Comparison of ENCODE assay signal across 8 cellular contexts in genomic region chr7:100428967-100429636, GRCh38. TPM values are rescaled to one million over a fixed set of nuclear protein-coding genes. Genes with fewer than 3 reads are reported as not detected.
A peak's percentile ranks its signal among the peaks of the same experiment; 100 is the strongest.
DNase-seq lines count a peak whose midpoint lies in the region; ATAC-seq and TF ChIP-seq lines count a peak whose summit lies in the region.

No MANE protein-coding gene starts in this region.

- H3K36me3 ChIP-seq in gastroesophageal sphincter (peaks cover 0 to 34% of the 10 kb centered on the region in 2 donors), neuronal stem cell (replicated peaks in 1 of 2; ENCODE audit: control insufficient read depth in 2 of 2, insufficient read depth in 2 of 2, low read length in 2 of 2) (peaks cover 24 to 37% of the 10 kb centered on the region in 2 donors), subcutaneous abdominal adipose tissue (ENCODE audit: control insufficient read depth in 5 of 5, insufficient read depth in 5 of 5, low read length in 5 of 5) (peaks cover 0 to 23% (median 19%) of the 10 kb centered on the region in 5 donors)

- no peak overlapping the region for H3K4ac ChIP-seq in neuronal stem cell (ENCODE audit: low read length)

- peaks cover 0 to 48% (median 23%) of the 10 kb centered on the region in 3 donors for H3K4me1 ChIP-seq in gastroesophageal sphincter
- H3K4me1 ChIP-seq in neuronal stem cell (ENCODE audit: control insufficient read depth in 2 of 2, insufficient read depth in 1 of 2, low read depth in 1 of 2, low read length in 2 of 2) = peaks cover 21% of the 10 kb centered on the region in 2 donors
- H3K4me1 ChIP-seq in subcutaneous abdominal adipose tissue (ENCODE audit: control insufficient read depth in 5 of 5, insufficient read depth in 5 of 5, low read length in 5 of 5) = peaks cover 5 to 44% (median 42%) of the 10 kb centered on the region in 5 donors

- TF ChIP-seq CTCF in HFF-Myc (IDR thresholded peaks at IDR 0.05; ENCODE audit: low read depth, low read length, missing control alignments) (no peak), NB4 (IDR thresholded peaks at IDR 0.05; ENCODE audit: low read depth, low read length) (no peak), gastroesophageal sphincter (IDR thresholded peaks at IDR 0.05) (peak in 2 of 4 experiments; percentile 51 to 65)

- H2BK15ac ChIP-seq in neuronal stem cell (ENCODE audit: low read length) = no peak overlapping the region

- no peak for TF ChIP-seq EP300 in gastroesophageal sphincter (IDR thresholded peaks at IDR 0.05)

- no peaks in the 10 kb centered on the region for H3K9me3 ChIP-seq in gastroesophageal sphincter
- H3K9me3 ChIP-seq in neuronal stem cell (replicated peaks in 1 of 2; ENCODE audit: control insufficient read depth in 2 of 2, insufficient read depth in 1 of 2, low read depth in 1 of 2, low read length in 2 of 2) = peaks cover 4% of the 10 kb centered on the region in 2 donors
- H3K9me3 ChIP-seq in subcutaneous abdominal adipose tissue (ENCODE audit: control insufficient read depth in 5 of 5, low read length in 5 of 5) = no peaks in the 10 kb centered on the region

- peak overlapping the region; percentile 96 for H2BK5ac ChIP-seq in neuronal stem cell (ENCODE audit: low read length)

- TF ChIP-seq POLR2A in NB4 (IDR thresholded peaks at IDR 0.05; ENCODE audit: extremely low read depth, insufficient read length) (peak; percentile 96), gastroesophageal sphincter (IDR thresholded peaks at IDR 0.05) (peak; percentile 91 to 95)

- H3K18ac ChIP-seq in neuronal stem cell (ENCODE audit: low read length) = peak overlapping the region; percentile 98

- peak overlapping the region; percentile 100 for H3K23ac ChIP-seq in neuronal stem cell (ENCODE audit: low read depth, low read length, poor library complexity)

- peak overlapping the region; percentile 95 for H3K4me2 ChIP-seq in neuronal stem cell (ENCODE audit: insufficient read depth, low read length, poor library complexity, severe bottlenecking)

- DNase-seq in GDM1 (lab: John Stamatoyannopoulos, UW) = peak; percentile 100
- DNase-seq in HFF-Myc (ENCODE audit: extremely low read depth, low read depth) = peak; percentile 98
- peak; percentile 100 for DNase-seq in NB4 (ENCODE audit: low read depth)
- peak; percentile 99 for DNase-seq in SK-N-DZ (ENCODE audit: low spot score)
- DNase-seq in activated naive CD4-positive, alpha-beta T cell treated with anti-CD3 and anti-CD28 coated beads, Interleukin-2, amount 50 U/mL, for 16 hours = peak; percentile 100
- peak; percentile 100 for DNase-seq in neuronal stem cell (ENCODE audit: low spot score)

- H3K4me3 ChIP-seq in HFF-Myc (replicated peaks; ENCODE audit: low read depth, low read length) (peak overlapping the region; percentile 76), NB4 (ENCODE audit: low read depth, low read length) (peak overlapping the region; percentile 94), gastroesophageal sphincter (peak overlapping the region; percentile 91 to 95), neuronal stem cell (ENCODE audit: low read length in 2 of 2) (peak overlapping the region; percentile 68 to 92), subcutaneous abdominal adipose tissue (ENCODE audit: low read depth in 1 of 5, low read length in 5 of 5) (peak overlapping the region; percentile 83 to 90 (median 84))

- peak overlapping the region; percentile 41 for H2AK5ac ChIP-seq in neuronal stem cell (ENCODE audit: low read depth, low read length)

- WGBS in gastroesophageal sphincter (ENCODE audit: low coverage in 1 of 2), 2 donors = 0% methylated on average over 6 to 7 of the region's 40 CpGs
- WGBS in neuronal stem cell (ENCODE audit: extremely low coverage in 2 of 2, insufficient read length in 2 of 2, insufficient replicate concordance in 1 of 2), 2 donors = no CpG with 5 or more reads among the region's 40 CpGs

- H3K14ac ChIP-seq in neuronal stem cell (ENCODE audit: low read length) = peak overlapping the region; percentile 75

- H2BK12ac ChIP-seq in neuronal stem cell (ENCODE audit: low read length) = no peak overlapping the region

- peak overlapping the region; percentile 94 for H2AFZ ChIP-seq in neuronal stem cell (ENCODE audit: low read length)

- peak; percentile 83 for ATAC-seq in gastroesophageal sphincter

- H3K27me3 ChIP-seq in gastroesophageal sphincter (no peaks in the 10 kb centered on the region), neuronal stem cell (ENCODE audit: control insufficient read depth in 3 of 3, insufficient read depth in 3 of 3, low read depth in 1 of 3, low read length in 3 of 3) (peaks cover 0 to 2% (median 0%) of the 10 kb centered on the region in 3 experiments), subcutaneous abdominal adipose tissue (ENCODE audit: control insufficient read depth in 5 of 5, insufficient read depth in 4 of 5, low read length in 5 of 5) (no peaks in the 10 kb centered on the region)

- H3K9ac ChIP-seq in neuronal stem cell (ENCODE audit: low read depth, low read length, poor library complexity) = peak overlapping the region; percentile 93
- H3K9ac ChIP-seq in subcutaneous abdominal adipose tissue (ENCODE audit: low read length in 5 of 5) = peak overlapping the region; percentile 77 to 94 (median 87)

- H3K79me1 ChIP-seq in neuronal stem cell (ENCODE audit: low read depth, low read length) = peaks cover 11% of the 10 kb centered on the region

- H4K91ac ChIP-seq in neuronal stem cell (ENCODE audit: low read depth, low read length, poor library complexity) = no peak overlapping the region

- peak overlapping the region; percentile 94 to 99 (median 98) for H3K27ac ChIP-seq in gastroesophageal sphincter
- peak overlapping the region; percentile 100 for H3K27ac ChIP-seq in neuronal stem cell (replicated peaks; ENCODE audit: low read length)
- peak overlapping the region; percentile 95 for H3K27ac ChIP-seq in subcutaneous abdominal adipose tissue (ENCODE audit: low read depth, low read length)

- peak overlapping the region; percentile 98 for H2BK120ac ChIP-seq in neuronal stem cell (ENCODE audit: low read depth, low read length)

- no peak overlapping the region for H4K8ac ChIP-seq in neuronal stem cell (ENCODE audit: low read depth, low read length)

RNA-seq across cellular contexts. Expression of gene MEPCE, which starts 0.5 kb away (rescaled TPM):
- 21.8 and 28.3 TPM in 2 replicates for polyA plus RNA-seq in SK-N-DZ (2014; cell fraction: cytosol; rRNA removed)
- 20.0 and 21.4 TPM in 2 replicates for polyA plus RNA-seq in SK-N-DZ (2014; cell fraction: nucleus; rRNA removed)
- total RNA-seq in gastroesophageal sphincter = 10 to 100 TPM; 27.9 to 34.2 (median 30.8) TPM
- polyA plus RNA-seq in neuronal stem cell (2013, experiment 1 of 2) = 17.9 TPM
- polyA plus RNA-seq in neuronal stem cell (2013, experiment 2 of 2) = 17.2 TPM

RNA-seq across cellular contexts. Expression of gene ZCWPW1, which starts 0.6 kb away (rescaled TPM):
- 0.52 and 3.6 TPM in 2 replicates for polyA plus RNA-seq in SK-N-DZ (2014; cell fraction: cytosol; rRNA removed)
- polyA plus RNA-seq in SK-N-DZ (2014; cell fraction: nucleus; rRNA removed) = 3.4 and 5.2 TPM in 2 replicates
- 1 to 10 TPM; 4.9 to 8.2 (median 5.8) TPM for total RNA-seq in gastroesophageal sphincter
- polyA plus RNA-seq in neuronal stem cell (2013, experiment 1 of 2) = 2.3 TPM
- polyA plus RNA-seq in neuronal stem cell (2013, experiment 2 of 2) = 2.5 TPM

RNA-seq across cellular contexts. Expression of gene PPP1R35, which starts 7.2 kb away (rescaled TPM):
- 30.0 and 50.0 TPM in 2 replicates for polyA plus RNA-seq in SK-N-DZ (2014; cell fraction: cytosol; rRNA removed)
- polyA plus RNA-seq in SK-N-DZ (2014; cell fraction: nucleus; rRNA removed) = 114 and 118 TPM in 2 replicates
- total RNA-seq in gastroesophageal sphincter = 10 to 100 TPM; 19.9 to 26.3 (median 20.7) TPM
- 72.3 TPM for polyA plus RNA-seq in neuronal stem cell (2013, experiment 1 of 2)
- polyA plus RNA-seq in neuronal stem cell (2013, experiment 2 of 2) = 69.0 TPM

RNA-seq across cellular contexts. Expression of gene SPACDR, which starts 35.0 kb away (rescaled TPM):
- not detected in 2 replicates for polyA plus RNA-seq in SK-N-DZ (2014; cell fraction: cytosol; rRNA removed)
- polyA plus RNA-seq in SK-N-DZ (2014; cell fraction: nucleus; rRNA removed) = 1.8 TPM in 1 of 2 replicates, not detected in the other
- under 1 TPM in 1 of 4 donors, not detected in 3; 0.67 TPM for total RNA-seq in gastroesophageal sphincter
- 1.6 TPM for polyA plus RNA-seq in neuronal stem cell (2013, experiment 1 of 2)
- 1.2 TPM for polyA plus RNA-seq in neuronal stem cell (2013, experiment 2 of 2)

RNA-seq across cellular contexts. Expression of gene TSC22D4, which starts 49.9 kb away (rescaled TPM):
- polyA plus RNA-seq in SK-N-DZ (2014; cell fraction: cytosol; rRNA removed) = 21.1 and 24.7 TPM in 2 replicates
- 16.0 and 23.2 TPM in 2 replicates for polyA plus RNA-seq in SK-N-DZ (2014; cell fraction: nucleus; rRNA removed)
- total RNA-seq in gastroesophageal sphincter = 10 to 100 TPM; 20.2 to 38.1 (median 26.1) TPM
- 17.3 TPM for polyA plus RNA-seq in neuronal stem cell (2013, experiment 1 of 2)
- polyA plus RNA-seq in neuronal stem cell (2013, experiment 2 of 2) = 16.1 TPM

Comparison
In these comparisons a context has a peak if more than half of its experiments do, and no peak if none do; other contexts are left out.
1. Peak in every context shown above with its lines: DNase-seq, ATAC-seq, H3K4me3 ChIP-seq and H3K27ac ChIP-seq.